In genomic region chr3:135995766-135996165, GRCh38 we compare ENCODE assay signal across 23 cellular contexts. TPM values are rescaled to one million over a fixed set of nuclear protein-coding genes. Genes with fewer than 3 reads are reported as not detected.
DNase-seq lines count a peak whose midpoint lies in the region; ATAC-seq and TF ChIP-seq lines count a peak whose summit lies in the region.
"Had no signal": no experiment of that assay in that cellular context is flagged by ENCODE, and none has a peak within 500 bp of the region (broad histone marks: within the 10 kb centered on the region; RNA-seq: fewer than 3 reads in every experiment).

No MANE protein-coding gene starts in this region.

- no peak overlapping the region for H3K23ac ChIP-seq in IMR-90 (ENCODE audit: low read depth, low read length)

- dilution Hi-C loops in IMR-90 (cut with HindIII; ENCODE audit: low sequenced_read_pairs, unreplicated experiment), result no loop called here

- H3K27me3 ChIP-seq in IMR-90 (ENCODE audit: control insufficient read depth, insufficient read depth, low read length) (no peaks in the 10 kb centered on the region), skeletal muscle satellite cell (ENCODE audit: control insufficient read depth, insufficient read depth, low read length) (no peaks in the 10 kb centered on the region)
- H3K27me3 ChIP-seq: BLaER1 had no signal

- TF ChIP-seq POLR2A in IMR-90 (IDR thresholded peaks at IDR 0.05; ENCODE audit: low read depth, low read length), result no peak

- DNase-seq in EH (ENCODE audit: low read depth) (peak; percentile 66), IMR-90 (peak; percentile 70), fibroblast of mammary gland (ENCODE audit: low read depth) (peak; percentile 55), SKM-1 (lab: John Stamatoyannopoulos, UW; ENCODE audit: unreplicated experiment) (no peak), kidney glomerular epithelial cell (lab: John Stamatoyannopoulos, UW) (no peak)
- DNase-seq: CD4-positive, CD25-positive, alpha-beta regulatory T cell; GDM1; H7; Kasumi-1; NCI-H1092 treated with DMSO at 0.1 percent for 48 hours; NCI-H1436; NCI-H187; NCI-H2171 treated with DMSO at 0.1 percent for 48 hours; NCI-H524 treated with DMSO at 0.1 percent for 48 hours; NCI-H774; SIG-M5 had no signal

- 0 out of 2 replicates have a peak overlapping the region, but pooled peaks have one; percentile 30 for H2BK120ac ChIP-seq in IMR-90 (ENCODE audit: low read depth, low read length)

- H2AK5ac ChIP-seq in IMR-90 (ENCODE audit: low read depth, low read length), result no peak overlapping the region

- no CpG with 5 or more reads among the region's 4 CpGs for WGBS in IMR-90 (ENCODE audit: extremely low coverage in 2 of 2, insufficient read length in 1 of 2), 2 experiments

- H3K18ac ChIP-seq in IMR-90 (ENCODE audit: low read depth, low read length), result no peak overlapping the region

- no peak overlapping the region for H4K91ac ChIP-seq in IMR-90 (ENCODE audit: insufficient read depth, low read depth, low read length)

- no peak overlapping the region for H2BK20ac ChIP-seq in IMR-90 (ENCODE audit: low read depth, low read length)

- peak overlapping the region; percentile 40; the same call in 1 of the 2 replicates for H3K27ac ChIP-seq in IMR-90 (ENCODE audit: insufficient read depth, low read length)
- H3K27ac ChIP-seq: BLaER1, SK-N-MC had no signal

- no peak overlapping the region for H2AK9ac ChIP-seq in IMR-90 (replicated peaks; ENCODE audit: low read depth, low read length, poor library complexity)

- H3K9me3 ChIP-seq in IMR-90 (ENCODE audit: control insufficient read depth, insufficient read depth, low read length) (no peaks in the 10 kb centered on the region), skeletal muscle satellite cell (replicated peaks; ENCODE audit: low read length) (no peaks in the 10 kb centered on the region)
- H3K9me3 ChIP-seq: BLaER1 had no signal

- no peak overlapping the region for H2AFZ ChIP-seq in IMR-90 (replicated peaks; ENCODE audit: low read length, poor library complexity)

- H4K5ac ChIP-seq in IMR-90 (ENCODE audit: low read depth, low read length), result no peak overlapping the region

- TF ChIP-seq CTCF in IMR-90 (conservative IDR thresholded peaks at IDR 0.05; ENCODE audit: low read depth, low read length) (no peak), fibroblast of mammary gland (conservative IDR thresholded peaks at IDR 0.05; ENCODE audit: control insufficient read depth, insufficient read depth, low read depth, low read length) (no peak)

- H3K79me1 ChIP-seq in IMR-90 (ENCODE audit: low read depth in 1 of 2, low read length in 2 of 2), result peaks cover 39 to 68% of the 10 kb centered on the region in 2 experiments

- H2BK5ac ChIP-seq in IMR-90 (ENCODE audit: low read depth, low read length, poor library complexity, severe bottlenecking), result no peak overlapping the region

- no TSS peak for BruUV-seq in IMR-90 (replicated peaks; lab: Mats Ljungman, UMichigan)

- POLR2A ChIA-PET in IMR-90 (lab: Charles Lee; ENCODE audit: unreplicated experiment), result no interaction called here

- ATAC-seq in IMR-90 (ENCODE audit: low read depth), result peak; percentile 73
- no peak for ATAC-seq in GM18858 (IDR thresholded peaks at IDR 0.05; ENCODE audit: unreplicated experiment)
- ATAC-seq: GM12878, HepG2, K562 had no signal

- H3K14ac ChIP-seq in IMR-90 (replicated peaks; ENCODE audit: low read depth, low read length), result no peak overlapping the region

- H3K9me1 ChIP-seq in IMR-90 (ENCODE audit: insufficient read depth, low read length), result peaks cover 3% of the 10 kb centered on the region

- intact Hi-C loops in IMR-90 (cut with micrococcal nuclease), result no loop called here

- H3K4ac ChIP-seq in IMR-90 (ENCODE audit: low read depth, low read length), result no peak overlapping the region

- H4K20me1 ChIP-seq in IMR-90 (ENCODE audit: insufficient read depth, low read length), result peaks cover 5% of the 10 kb centered on the region; the same call in 1 of the 2 replicates
- H4K20me1 ChIP-seq: BLaER1 had no signal

- peaks cover 9% of the 10 kb centered on the region for H3K4me1 ChIP-seq in IMR-90 (ENCODE audit: control insufficient read depth, insufficient read depth, low read length)
- peaks cover 26% of the 10 kb centered on the region for H3K4me1 ChIP-seq in skeletal muscle satellite cell (ENCODE audit: control insufficient read depth, insufficient read depth, low read length)

- no peak overlapping the region for H4K8ac ChIP-seq in IMR-90 (ENCODE audit: low read depth in 2 of 2, low read length in 2 of 2)

- no peak overlapping the region for H2BK15ac ChIP-seq in IMR-90 (ENCODE audit: low read depth, low read length)

- H3K4me2 ChIP-seq in IMR-90 (ENCODE audit: low read depth, low read length) (peak overlapping the region; percentile 69; the same call in 1 of the 2 replicates), skeletal muscle satellite cell (ENCODE audit: low read length) (peak overlapping the region; percentile 55)
- H3K4me2 ChIP-seq: BLaER1 had no signal

- H3K36me3 ChIP-seq in IMR-90 (ENCODE audit: control insufficient read depth, insufficient read depth, low read length), result no peaks in the 10 kb centered on the region
- no peaks in the 10 kb centered on the region for H3K36me3 ChIP-seq in skeletal muscle satellite cell (ENCODE audit: insufficient read depth, low read length)
- H3K36me3 ChIP-seq: BLaER1 had no signal

- CTCF ChIA-PET in IMR-90 (lab: Yijun Ruan, JAX), result no interaction called here

- H3K9ac ChIP-seq in IMR-90 (ENCODE audit: low read depth, low read length) (no peak overlapping the region), skeletal muscle satellite cell (ENCODE audit: low read depth, low read length) (no peak overlapping the region)
- H3K9ac ChIP-seq: BLaER1 had no signal

- no peak overlapping the region for H3K4me3 ChIP-seq in IMR-90 (ENCODE audit: insufficient read depth, low read depth, low read length)
- H3K4me3 ChIP-seq in fibroblast of mammary gland (ENCODE audit: control insufficient read depth, low read depth, low read length), result no peak overlapping the region
- no peak overlapping the region for H3K4me3 ChIP-seq in skeletal muscle satellite cell (ENCODE audit: low read length)
- H3K4me3 ChIP-seq: BLaER1, GM12878, K562, SK-N-MC had no signal

- no peak for TF ChIP-seq RAD21 in IMR-90 (IDR thresholded peaks at IDR 0.05; ENCODE audit: low read length)

- no peak overlapping the region for H3K56ac ChIP-seq in IMR-90 (ENCODE audit: extremely low read depth, insufficient read depth, low read length)

- in situ Hi-C loops in IMR-90 (cut with MboI; ENCODE audit: low sequenced_read_pairs), result no loop called here

TF ChIP-seq in IMR-90, 13 proteins besides CTCF, POLR2A, EP300 and RAD21:
- TF ChIP-seq ELK1 (IDR thresholded peaks at IDR 0.05; ENCODE audit: borderline replicate concordance, low read depth, low read length), result no peak
- 0 out of 2 replicates have a peak, but pooled peaks have one; percentile 28 for TF ChIP-seq FOS (IDR thresholded peaks at IDR 0.05; ENCODE audit: low read depth, low read length)

RNA-seq across cellular contexts. Expression of gene PPP2R3A, which starts 30.2 kb away (rescaled TPM):
- 37.3 and 46.7 TPM in 2 replicates for total RNA-seq in IMR-90 (2012; rRNA removed)
- polyA plus RNA-seq in IMR-90 (2012; rRNA removed), result 10.2 and 11.3 TPM in 2 replicates
- polyA plus RNA-seq in IMR-90 (2012; cell fraction: cytosol; rRNA removed), result 2.6 and 5.4 TPM in 2 replicates
- polyA plus RNA-seq in IMR-90 (2012; cell fraction: nucleus; rRNA removed; ENCODE audit: low replicate concordance), result 0.97 and 6.1 TPM in 2 replicates
- 13.5 and 14.7 TPM in 2 replicates for total RNA-seq in skeletal muscle satellite cell (2012; rRNA removed)

Comparison
In these comparisons a context has a peak if more than half of its experiments do, and no peak if none do; other contexts are left out.
1. DNase-seq: peak in EH (single experiment), IMR-90 (single experiment) and fibroblast of mammary gland (single experiment); none in SKM-1 (single experiment) and kidney glomerular epithelial cell (single experiment).